Comparison of ENCODE assay signal across 9 cellular contexts in genomic region chr12:64621257-64621942, GRCh38. TPM values are rescaled to one million over a fixed set of nuclear protein-coding genes. Genes with fewer than 3 reads are reported as not detected.
DNase-seq lines count a peak whose midpoint lies in the region; ATAC-seq, FAIRE-seq and TF ChIP-seq lines count a peak whose summit lies in the region.
"Had no signal": no experiment of that assay in that cellular context is flagged by ENCODE, and none has a peak within 500 bp of the region (broad histone marks: within the 10 kb centered on the region; RNA-seq: fewer than 3 reads in every experiment).

No MANE protein-coding gene starts in this region.

- TF ChIP-seq POLR2A in GM12878 (IDR thresholded peaks at IDR 0.05; ENCODE audit: low read depth, low read length) = no peak

- peaks cover 8 to 11% of the 10 kb centered on the region in 2 donors for H3K36me3 Mint-ChIP-seq in CD14-positive monocyte

- no peaks in the 10 kb centered on the region for H3K9me3 ChIP-seq in GM12878 (replicated peaks; ENCODE audit: control insufficient read depth, insufficient read depth, low read length)

- CTCF ChIA-PET in GM12878 (lab: Yijun Ruan, JAX) = interaction anchor here (0.9 to 1.4 kb wide), 4 partner anchors 11 to 73 kb away, joined by 3 to 4 read pairs (median 3); partner anchors contain the start of gene RASSF3

- POLR2A ChIA-PET in GM12878 (lab: Charles Lee) = interaction anchor here (1.4 to 9.8 kb wide), 5 partner anchors 11 to 55 kb away, joined by 3 to 88 read pairs (median 6); partner anchors contain the start of gene RASSF3

- RAD21 ChIA-PET in GM12878 (lab: Charles Lee; ENCODE audit: unreplicated experiment) = interaction anchor here (0.6 to 11.3 kb wide), 5 partner anchors 7 to 853 kb away, joined by 4 to 86 read pairs (median 8); partner anchors contain the start of gene RASSF3

- H3K4me3 ChIP-seq in GM12878 = peak overlapping the region; percentile 51; the same call in 1 of the 2 replicates
- H3K4me3 ChIP-seq: cardiac muscle cell had no signal

- intact Hi-C loops in CD14-positive monocyte (cut with micrococcal nuclease) (loop anchor here in 1 of 2 donors (10.0 kb wide), 1 partner anchor 167 kb away; the partner anchor contains the start of gene TBK1), GM12878 (cut with micrococcal nuclease; ENCODE audit: unreplicated experiment) (loop anchor here (2.0 kb wide), 1 partner anchor 47 kb away; no protein-coding TSS in a partner anchor), left cardiac atrium (cut with DNase I) (no loop called here)

- H3K4me2 ChIP-seq in GM12878 (ENCODE audit: control insufficient read depth, insufficient read depth) = peak overlapping the region; percentile 90

- H3K4me1 ChIP-seq in GM12878 (ENCODE audit: control insufficient read depth, insufficient read depth, low read length) = peaks cover 48% of the 10 kb centered on the region

- TF ChIP-seq EP300 in GM12878 (IDR thresholded peaks at IDR 0.05; ENCODE audit: borderline replicate concordance in 1 of 2, control insufficient read depth in 1 of 2, low read depth in 2 of 2, low read length in 2 of 2) = peak; percentile 39 to 67; a peak in 2 of 4 replicates

- H3K27me3 Mint-ChIP-seq in CD14-positive monocyte (ENCODE audit: low read depth in 3 of 3) = peaks cover 0 to 2% (median 0%) of the 10 kb centered on the region in 3 donors

- H3K9me3 Mint-ChIP-seq in CD14-positive monocyte = no peaks in the 10 kb centered on the region

- 2% methylated on average over 13 of the region's 13 CpGs for WGBS in GM12878 (ENCODE audit: insufficient coverage, insufficient replicate concordance, low lambda C conversion rate, missing lambda C conversion rate)

- in situ Hi-C loops in GM12878 (cut with MboI) = no loop called here

- TF ChIP-seq CTCF in CD14-positive monocyte (IDR thresholded peaks at IDR 0.05) (no peak), GM12878 (IDR thresholded peaks at IDR 0.05 in 2 of 3, conservative IDR thresholded peaks at IDR 0.05 in 1 of 3; ENCODE audit: control insufficient read depth in 2 of 3, extremely low read depth in 1 of 3, insufficient read depth in 1 of 3, low read depth in 3 of 3, low read length in 3 of 3) (no peak)

- peak overlapping the region; percentile 93 for H3K27ac ChIP-seq in GM12878 (ENCODE audit: control insufficient read depth, insufficient read depth)
- H3K27ac ChIP-seq: cardiac muscle cell had no signal

- no peaks in the 10 kb centered on the region for H3K27me3 ChIP-seq in GM12878 (replicated peaks in 1 of 2; ENCODE audit: control insufficient read depth in 2 of 2, insufficient read depth in 2 of 2, low read length in 1 of 2)
- H3K27me3 ChIP-seq: cardiac muscle cell had no signal

- peaks cover 80% of the 10 kb centered on the region for H3K4me1 Mint-ChIP-seq in CD14-positive monocyte

- peak; percentile 86 for FAIRE-seq in GM12878 (lab: Jason Lieb, UNC)

- H2AFZ ChIP-seq in GM12878 (ENCODE audit: control insufficient read depth, low read depth, low read length) = peak overlapping the region; percentile 7; the same call in 1 of the 2 replicates

- H3K9ac ChIP-seq in GM12878 (ENCODE audit: control insufficient read depth, insufficient read depth, low read length) = peak overlapping the region; percentile 74

- DNase-seq in CD14-positive monocyte (ENCODE audit: low spot score) (peak; percentile 59), GM12878 (ENCODE audit: low read depth, low spot score) (peak; percentile 91), SW480 (ENCODE audit: low spot score) (no peak), NCI-H345 treated with DMSO at 0.1 percent for 48 hours (lab: John Stamatoyannopoulos, UW; ENCODE audit: unreplicated experiment) (no peak), left cardiac atrium (no peak), SK-N-DZ (ENCODE audit: low spot score) (no peak)

- H3K27ac Mint-ChIP-seq in CD14-positive monocyte = peak overlapping the region; percentile 98 to 100 (median 98)

- BruUV-seq in GM12878 (replicated peaks; lab: Mats Ljungman, UMichigan) = TSS peak; percentile 2

- no peaks in the 10 kb centered on the region for H4K20me1 ChIP-seq in GM12878 (ENCODE audit: control insufficient read depth, insufficient read depth)

- H3K79me2 ChIP-seq in GM12878 (ENCODE audit: control insufficient read depth, insufficient read depth, low read length) = peaks cover 97% of the 10 kb centered on the region

- TF ChIP-seq RAD21 in GM12878 (IDR thresholded peaks at IDR 0.05; ENCODE audit: insufficient read depth, low read depth, low read length) = no peak; the same call in 1 of the 2 replicates

- peaks cover 0 to 7% of the 10 kb centered on the region in 2 experiments; a peak in 1 of 4 replicates for H3K36me3 ChIP-seq in GM12878 (ENCODE audit: control insufficient read depth in 2 of 2, insufficient read depth in 2 of 2, low read length in 1 of 2)
- H3K36me3 ChIP-seq: cardiac muscle cell had no signal

- ATAC-seq in GM19395 (IDR thresholded peaks at IDR 0.05; ENCODE audit: unreplicated experiment) (peak; percentile 79), HG03280 (IDR thresholded peaks at IDR 0.05; ENCODE audit: unreplicated experiment) (peak; percentile 81), GM12878 (peak; percentile 77), left cardiac atrium (no peak)

- SMC1A ChIA-PET in GM12878 (lab: Charles Lee; ENCODE audit: uncharacterized antibody, unreplicated experiment) = interaction anchor here (0.6 to 5.9 kb wide), 7 partner anchors 9 to 75 kb away, joined by 3 to 62 read pairs (median 5); no protein-coding TSS in a partner anchor

- peak overlapping the region; percentile 66 to 78 for H3K4me3 Mint-ChIP-seq in CD14-positive monocyte

TF ChIP-seq in GM12878, 131 proteins besides CTCF, POLR2A, EP300 and RAD21 (continues in another document):
- TF ChIP-seq CREB1 (IDR thresholded peaks at IDR 0.05; ENCODE audit: low read depth) = peak; percentile 44; the same call in 1 of the 2 replicates
- TF ChIP-seq ZNF384 (IDR thresholded peaks at IDR 0.05; ENCODE audit: borderline replicate concordance, low read depth, low read length) = peak; percentile 91
- TF ChIP-seq IRF3 (IDR thresholded peaks at IDR 0.05) = no peak
- TF ChIP-seq CEBPZ (IDR thresholded peaks at IDR 0.05; ENCODE audit: low read depth, low read length) = no peak
- TF ChIP-seq POLR2AphosphoS5 (IDR thresholded peaks at IDR 0.05; ENCODE audit: low read length) = peak; percentile 48; the same call in 1 of the 2 replicates
- TF ChIP-seq POU2F2 (IDR thresholded peaks at IDR 0.05; ENCODE audit: borderline replicate concordance, low read depth, low read length) = peak; percentile 44; the same call in 1 of the 3 replicates
- TF ChIP-seq MEF2A (IDR thresholded peaks at IDR 0.05; ENCODE audit: insufficient read depth, low read depth, low read length) = peak; percentile 58; the same call in 1 of the 2 replicates

RNA-seq across cellular contexts. Expression of gene RASSF3, which starts 11.1 kb away (rescaled TPM):
- polyA plus RNA-seq in CD14-positive monocyte (10 to 100 TPM in 1 of 2 donors, 1 to 10 TPM in 1; 6.6 to 14.5 TPM), GM12878 (2011; rRNA removed) (42.0 and 48.8 TPM in 2 replicates), GM12878 (2014; fragmentation: Illumina TruSeq; extraction: Trizol) (44.6 and 51.6 TPM in 2 replicates), GM12878 (2014; fragmentation: Nextera tagmentation; extraction: Ambion mirVana) (10 to 100 TPM in 1 of 2 experiments, 1 to 10 TPM in 1; 9.0 to 11.2 TPM), GM12878 (2014; rRNA removed) (32.3 and 35.8 TPM in 2 replicates), GM12878 (2016; fragmentation: Nextera tagmentation; extraction: Ambion mirVana) (1 to 10 TPM; 6.9 to 8.1 TPM)
- 12.8 and 16.5 TPM in 2 replicates for total RNA-seq in GM12878 (2013; cell fraction: nucleolus; rRNA removed)
- total RNA-seq in GM12878 (2014; rRNA removed) (27.2 and 30.5 TPM in 2 replicates), GM12878 (2014; rRNA removed; fragmentation: Illumina TruSeq; extraction: Trizol) (32.4 and 33.3 TPM in 2 replicates), GM12878 (2021) (59.4 and 62.4 TPM in 2 replicates), left cardiac atrium (100 to 1,000 TPM; 116 to 118 TPM)
- 22.7 TPM for polyA plus RNA-seq in GM12878 (2011; ENCODE audit: low read depth)
- 34.4 and 34.5 TPM in 2 replicates for polyA plus RNA-seq in GM12878 (2011; cell fraction: cytosol; rRNA removed)
- 7.2 and 8.6 TPM in 2 replicates for polyA plus RNA-seq in GM12878 (2011; cell fraction: nucleus; rRNA removed)
- 27.4 and 36.0 TPM in 2 replicates for polyA plus RNA-seq in GM12878 (2012)
- 58.3 and 74.5 TPM in 2 replicates for polyA minus RNA-seq in GM12878 (2011; rRNA and poly(A)+ RNA removed)
- polyA minus RNA-seq in GM12878 (2011; cell fraction: cytosol; rRNA and poly(A)+ RNA removed) = 20.1 and 21.2 TPM in 2 replicates
- 6.3 and 8.6 TPM in 2 replicates for polyA minus RNA-seq in GM12878 (2011; cell fraction: nucleus; rRNA and poly(A)+ RNA removed)
- 6.0 and 8.5 TPM in 2 replicates for polyA plus RNA-seq in SK-N-DZ (2014; cell fraction: cytosol; rRNA removed)
- polyA plus RNA-seq in SK-N-DZ (2014; cell fraction: nucleus; rRNA removed) = 4.2 and 6.1 TPM in 2 replicates

Comparison
In these comparisons a context has a peak if more than half of its experiments do, and no peak if none do; other contexts are left out.
1. DNase-seq: peak in CD14-positive monocyte (single experiment) and GM12878 (single experiment); none in SW480 (single experiment), NCI-H345 treated with DMSO at 0.1 percent for 48 hours (single experiment), left cardiac atrium (single experiment) and SK-N-DZ (single experiment).
2. ATAC-seq: peak in GM19395 (single experiment), HG03280 (single experiment) and GM12878 (single experiment); none in left cardiac atrium (0 of 2).